In the genomic region with DNA sequence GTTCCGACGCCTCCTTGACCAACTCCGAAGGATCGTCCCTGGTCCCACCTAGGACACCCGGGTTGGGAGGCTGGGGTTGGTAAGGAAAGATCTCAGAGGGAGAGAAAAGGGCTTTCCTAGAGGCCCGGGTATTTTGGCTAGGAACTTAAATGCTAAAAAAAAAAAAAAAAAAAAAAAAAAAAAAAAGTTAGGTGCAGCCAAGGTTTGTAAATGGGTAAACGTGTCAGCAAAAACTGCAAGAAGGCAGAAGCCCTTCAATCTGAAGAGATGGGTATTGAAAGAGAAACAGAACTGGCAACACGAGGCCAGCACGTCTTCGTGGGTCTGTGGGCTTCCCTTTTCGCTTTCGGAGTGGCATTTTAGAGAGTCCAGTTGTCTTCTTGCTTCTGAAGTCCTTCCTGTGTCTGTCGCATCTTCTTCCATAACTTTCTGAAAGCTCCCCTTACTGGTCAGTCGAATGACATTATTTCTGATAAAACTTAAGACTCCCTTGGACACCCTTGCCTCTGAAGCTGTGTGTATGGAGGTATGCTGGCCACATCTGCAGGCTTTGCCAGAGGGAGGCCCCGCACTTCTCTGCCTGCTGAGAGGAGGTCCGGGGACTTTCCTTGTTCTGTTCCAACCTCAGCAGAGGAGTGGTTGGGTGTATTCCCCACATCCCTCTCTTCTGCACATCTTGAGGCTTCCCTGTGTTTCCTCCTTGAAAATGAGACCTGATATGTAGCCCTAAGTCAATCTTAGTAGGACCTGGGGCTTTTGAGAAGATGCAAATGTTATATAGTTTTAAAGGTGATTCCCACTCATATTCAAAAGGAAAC, we compare ENCODE assay signal across 8 cellular contexts. TPM values are rescaled to one million over a fixed set of nuclear protein-coding genes. Genes with fewer than 3 reads are reported as not detected.
DNase-seq lines count a peak whose midpoint lies in the region; ATAC-seq and TF ChIP-seq lines count a peak whose summit lies in the region.

No MANE protein-coding gene starts in this region.

- H3K27ac Mint-ChIP-seq in IgD-negative memory B cell = peak overlapping the region; percentile 96 to 99 (median 98)
- peak overlapping the region; percentile 89 to 93 for H3K27ac Mint-ChIP-seq in stimulated activated naive CD8-positive, alpha-beta T cell treated with anti-CD3 and anti-CD28 coated beads, Interleukin-15, amount 100 ng/mL, for 72 hours

- peak overlapping the region; percentile 82 to 89 for H3K4me3 ChIP-seq in ascending aorta

- peaks cover 51 to 65% (median 57%) of the 10 kb centered on the region in 3 donors for H3K4me1 Mint-ChIP-seq in IgD-negative memory B cell
- H3K4me1 Mint-ChIP-seq in stimulated activated naive CD8-positive, alpha-beta T cell treated with anti-CD3 and anti-CD28 coated beads, Interleukin-15, amount 100 ng/mL, for 72 hours = peaks cover 76% of the 10 kb centered on the region

- H3K27me3 Mint-ChIP-seq in IgD-negative memory B cell = no peaks in the 10 kb centered on the region
- H3K27me3 Mint-ChIP-seq in stimulated activated naive CD8-positive, alpha-beta T cell treated with anti-CD3 and anti-CD28 coated beads, Interleukin-15, amount 100 ng/mL, for 72 hours = no peaks in the 10 kb centered on the region

- peak overlapping the region; percentile 63 to 79 for H3K27ac ChIP-seq in ascending aorta

- H3K9me3 ChIP-seq in ES-I3 (ENCODE audit: control insufficient read depth, insufficient read depth, low read length) = no peaks in the 10 kb centered on the region
- no peaks in the 10 kb centered on the region for H3K9me3 ChIP-seq in ascending aorta

- peaks cover 8% of the 10 kb centered on the region for H3K36me3 Mint-ChIP-seq in IgD-negative memory B cell

- H3K9me3 Mint-ChIP-seq in IgD-negative memory B cell = no peaks in the 10 kb centered on the region
- H3K9me3 Mint-ChIP-seq in stimulated activated naive CD8-positive, alpha-beta T cell treated with anti-CD3 and anti-CD28 coated beads, Interleukin-15, amount 100 ng/mL, for 72 hours = peaks cover 4% of the 10 kb centered on the region in 2 donors

- H3K9ac ChIP-seq in ES-I3 (ENCODE audit: low read depth, low read length) = peak overlapping the region; percentile 77; the same call in 1 of the 2 replicates

- H3K27me3 ChIP-seq in ascending aorta = no peaks in the 10 kb centered on the region

- H3K4me3 Mint-ChIP-seq in IgD-negative memory B cell = peak overlapping the region; percentile 95 to 99 (median 98)
- peak overlapping the region; percentile 89 to 90 for H3K4me3 Mint-ChIP-seq in stimulated activated naive CD8-positive, alpha-beta T cell treated with anti-CD3 and anti-CD28 coated beads, Interleukin-15, amount 100 ng/mL, for 72 hours

- no peak for TF ChIP-seq CTCF in ascending aorta (IDR thresholded peaks at IDR 0.05)

- peaks cover 26% of the 10 kb centered on the region for H3K4me1 ChIP-seq in ES-I3 (ENCODE audit: insufficient read depth, low read length)
- peaks cover 0 to 8% of the 10 kb centered on the region in 2 donors for H3K4me1 ChIP-seq in ascending aorta

- intact Hi-C loops in ascending aorta (cut with DNase I) = no loop called here
- intact Hi-C loops in left colon (cut with DNase I, micrococcal nuclease) = no loop called here

- ATAC-seq in left colon = peak; percentile 27
- peak; percentile 14 for ATAC-seq in stimulated activated naive CD8-positive, alpha-beta T cell treated with anti-CD3 and anti-CD28 coated beads, Interleukin-15, amount 100 ng/mL, for 72 hours
- no peak for ATAC-seq in GM21423 (IDR thresholded peaks at IDR 0.05; ENCODE audit: unreplicated experiment)

- H3K36me3 ChIP-seq in ES-I3 (ENCODE audit: insufficient read depth, low read length) (no peaks in the 10 kb centered on the region), ascending aorta (no peaks in the 10 kb centered on the region)

- DNase-seq in ascending aorta (ENCODE audit: low spot score in 2 of 2) (no peak), left colon (peak in 1 of 2 donors; percentile 36), NCI-H2227 (lab: John Stamatoyannopoulos, UW; ENCODE audit: unreplicated experiment) (no peak), HuH-7 (ENCODE audit: low spot score) (no peak)
- DNase-seq in stimulated activated naive CD8-positive, alpha-beta T cell treated with anti-CD3 and anti-CD28 coated beads, Interleukin-15, amount 100 ng/mL, for 72 hours = peak; percentile 32 to 58

RNA-seq across cellular contexts. Expression of gene RCSD1, which starts 0.7 kb away (rescaled TPM):
- polyA plus RNA-seq in IgD-negative memory B cell = 249 TPM
- total RNA-seq in ascending aorta (36.8 TPM), left colon (1 to 10 TPM; 5.5 to 8.6 TPM)

Comparison
In these comparisons a context has a peak if more than half of its experiments do, and no peak if none do; other contexts are left out.
1. DNase-seq: peak in stimulated activated naive CD8-positive, alpha-beta T cell treated with anti-CD3 and anti-CD28 coated beads, Interleukin-15, amount 100 ng/mL, for 72 hours (2 of 2); none in ascending aorta (0 of 2), NCI-H2227 (single experiment) and HuH-7 (single experiment).